Comparison of ENCODE assay signal across 1 cellular context in genomic region chr4:119406041-119406440, GRCh38.
"Not testable (repeated sequence)": the region's sequence is repeated elsewhere in the genome, so short reads cannot be mapped to it uniquely, and the experiment has no call there.

No MANE protein-coding gene starts in this region.

- not testable (repeated sequence) for H3K9me3 Mint-ChIP-seq in dendritic cell treated with granulocyte-macrophage colony-stimulating factor and Interleukin-4, amounts not matched to agents 40 ng/mL and 50 ng/mL, for 4 days

- H3K4me1 Mint-ChIP-seq in dendritic cell treated with granulocyte-macrophage colony-stimulating factor and Interleukin-4, amounts not matched to agents 40 ng/mL and 50 ng/mL, for 4 days (ENCODE audit: low read depth): not testable (repeated sequence)

- H3K4me3 Mint-ChIP-seq in dendritic cell treated with granulocyte-macrophage colony-stimulating factor and Interleukin-4, amounts not matched to agents 40 ng/mL and 50 ng/mL, for 4 days: not testable (repeated sequence)

- not testable (repeated sequence) for H3K27me3 Mint-ChIP-seq in dendritic cell treated with granulocyte-macrophage colony-stimulating factor and Interleukin-4, amounts not matched to agents 40 ng/mL and 50 ng/mL, for 4 days

- intact Hi-C loops in dendritic cell treated with granulocyte-macrophage colony-stimulating factor and Interleukin-4, amounts not matched to agents 40 ng/mL and 50 ng/mL, for 4 days (cut with micrococcal nuclease): not testable (repeated sequence)

- peak overlapping the region; percentile 10 for H3K27ac Mint-ChIP-seq in dendritic cell treated with granulocyte-macrophage colony-stimulating factor and Interleukin-4, amounts not matched to agents 40 ng/mL and 50 ng/mL, for 4 days

- H3K36me3 Mint-ChIP-seq in dendritic cell treated with granulocyte-macrophage colony-stimulating factor and Interleukin-4, amounts not matched to agents 40 ng/mL and 50 ng/mL, for 4 days (ENCODE audit: low read depth): peaks cover 20% of the 10 kb centered on the region
